27 cellular contexts compared by ENCODE assay signal in the genomic region with DNA sequence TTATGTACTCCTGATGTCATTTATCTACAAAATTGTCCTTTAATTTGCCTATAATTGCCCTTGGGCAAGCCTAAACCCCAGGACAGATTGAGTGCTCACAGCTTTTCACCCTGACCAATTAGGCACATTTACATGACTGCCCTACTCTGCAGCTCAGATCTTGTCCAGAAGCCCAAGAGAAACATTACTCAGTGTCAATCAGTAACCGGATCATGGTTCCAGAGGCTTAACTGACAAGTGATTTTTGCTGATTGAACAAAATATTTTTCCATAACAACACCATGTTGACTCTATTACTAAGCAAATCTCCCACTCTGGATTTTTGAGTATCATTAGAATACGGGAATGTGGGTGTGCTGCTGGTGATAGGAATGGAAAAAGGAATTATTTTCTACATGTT.
DNase-seq lines count a peak whose midpoint lies in the region; ATAC-seq and TF ChIP-seq lines count a peak whose summit lies in the region.
"Had no signal": no experiment of that assay in that cellular context is flagged by ENCODE, and none has a peak within 500 bp of the region (broad histone marks: within the 10 kb centered on the region; RNA-seq: fewer than 3 reads in every experiment).

No MANE protein-coding gene starts in this region.

- H3K4me1 ChIP-seq in A673 (ENCODE audit: insufficient read depth, low read length, poor library complexity, severe bottlenecking) (peaks cover 54% of the 10 kb centered on the region), MM.1S (ENCODE audit: low read length) (no peaks in the 10 kb centered on the region)
- H3K4me1 ChIP-seq: prostate gland, transverse colon had no signal

- H3K9me3 ChIP-seq in A673 (ENCODE audit: low read depth, low read length, poor library complexity, severe bottlenecking) (peaks cover 8% of the 10 kb centered on the region), MM.1S (replicated peaks; ENCODE audit: insufficient read depth, low read length) (no peaks in the 10 kb centered on the region)
- H3K9me3 ChIP-seq: prostate gland, transverse colon had no signal

- peaks cover 4% of the 10 kb centered on the region for H3K9me3 Mint-ChIP-seq in glutamatergic neuron (ENCODE audit: unreplicated experiment)

- TF ChIP-seq CTCF in A673 (conservative IDR thresholded peaks at IDR 0.05; ENCODE audit: low read depth, low read length) (no peak), glutamatergic neuron (IDR thresholded peaks at IDR 0.05; ENCODE audit: partially characterized antibody, unreplicated experiment) (no peak), MM.1S (IDR thresholded peaks at IDR 0.05; ENCODE audit: low read length) (no peak)

- H3K27me3 Mint-ChIP-seq in glutamatergic neuron (ENCODE audit: unreplicated experiment), result no peaks in the 10 kb centered on the region
- H3K27me3 Mint-ChIP-seq: activated CD8-positive, alpha-beta T cell treated with anti-CD3 and anti-CD28 coated beads for 36 hours had no signal

- ATAC-seq in HG02981 (IDR thresholded peaks at IDR 0.05; ENCODE audit: unreplicated experiment), result no peak
- ATAC-seq: activated CD8-positive, alpha-beta T cell treated with anti-CD3 and anti-CD28 coated beads for 36 hours; left colon; naive thymus-derived CD8-positive, alpha-beta T cell; Panc1; stimulated activated effector memory CD8-positive, alpha-beta T cell treated with anti-CD3 and anti-CD28 coated beads, Interleukin-12 subunit alpha, Interleukin-12 subunit beta, amount 100 ng/mL, for 72 hours had no signal

- peaks cover 8% of the 10 kb centered on the region for H3K36me3 Mint-ChIP-seq in glutamatergic neuron (ENCODE audit: unreplicated experiment)
- H3K36me3 Mint-ChIP-seq: stimulated activated effector memory CD8-positive, alpha-beta T cell treated with anti-CD3 and anti-CD28 coated beads, Interleukin-12 subunit alpha, Interleukin-12 subunit beta, amount 100 ng/mL, for 72 hours had no signal

- no peak overlapping the region for H2AFZ ChIP-seq in MM.1S (ENCODE audit: low read length)

- no peak overlapping the region for H3K4me2 ChIP-seq in MM.1S (ENCODE audit: low read depth, low read length)

- H3K9ac ChIP-seq in MM.1S (ENCODE audit: low read length), result no peak overlapping the region

- no TSS peak for BruUV-seq in A673 (replicated peaks; lab: Mats Ljungman, UMichigan)

- H3K36me3 ChIP-seq in A673 (ENCODE audit: insufficient read depth, low read length, poor library complexity, severe bottlenecking), result peaks cover 19% of the 10 kb centered on the region
- no peaks in the 10 kb centered on the region for H3K36me3 ChIP-seq in MM.1S (replicated peaks; ENCODE audit: insufficient read depth, low read length)
- H3K36me3 ChIP-seq: brain microvascular endothelial cell, prostate gland, transverse colon had no signal

- POLR2A ChIA-PET in A673 (lab: Charles Lee; ENCODE audit: low non-redundant PET), result no interaction called here

- no peaks in the 10 kb centered on the region for H3K27me3 ChIP-seq in A673 (replicated peaks; ENCODE audit: insufficient read depth, low read depth, low read length, poor library complexity)
- H3K27me3 ChIP-seq in MM.1S (replicated peaks; ENCODE audit: insufficient read depth, low read length), result no peaks in the 10 kb centered on the region
- H3K27me3 ChIP-seq: brain microvascular endothelial cell, transverse colon had no signal

- no peak overlapping the region for H3K4me3 Mint-ChIP-seq in glutamatergic neuron (ENCODE audit: unreplicated experiment)
- H3K4me3 Mint-ChIP-seq: activated CD8-positive, alpha-beta T cell treated with anti-CD3 and anti-CD28 coated beads for 36 hours; activated T-helper 1 cell treated with anti-CD3 and anti-CD28 coated beads, Interleukin-12 subunit alpha, Interleukin-12 subunit beta, Interleukin-2, Interleukin-4 antibody, amounts not matched to agents 30 ng/mL and 10 ng/mL and 1 ng/mL, durations not matched to agents 14 hours and 24 hours and 36 hours; naive thymus-derived CD8-positive, alpha-beta T cell; stimulated activated effector memory CD8-positive, alpha-beta T cell treated with anti-CD3 and anti-CD28 coated beads, Interleukin-12 subunit alpha, Interleukin-12 subunit beta, amount 100 ng/mL, for 72 hours had no signal

- intact Hi-C loops in A673 (cut with micrococcal nuclease; ENCODE audit: unreplicated experiment), result loop anchor here (5.0 kb wide), 3 partner anchors 42 to 633 kb away; no protein-coding TSS in a partner anchor

- no peaks in the 10 kb centered on the region for H3K9me2 ChIP-seq in MM.1S (replicated peaks; ENCODE audit: insufficient read depth, low read length)

- no peaks in the 10 kb centered on the region for H3K79me2 ChIP-seq in MM.1S (ENCODE audit: low read length)

- no peaks in the 10 kb centered on the region for H4K20me1 ChIP-seq in MM.1S (ENCODE audit: insufficient read depth, low read length)

- H3K4me3 ChIP-seq in A673 (ENCODE audit: low read depth, low read length, poor library complexity, severe bottlenecking) (no peak overlapping the region), MM.1S (ENCODE audit: low read length) (no peak overlapping the region)
- H3K4me3 ChIP-seq: prostate gland, transverse colon had no signal

- H3K27ac Mint-ChIP-seq in glutamatergic neuron (ENCODE audit: unreplicated experiment), result peak overlapping the region; percentile 41
- H3K27ac Mint-ChIP-seq: activated CD8-positive, alpha-beta T cell treated with anti-CD3 and anti-CD28 coated beads for 36 hours; activated T-helper 1 cell treated with anti-CD3 and anti-CD28 coated beads, Interleukin-12 subunit alpha, Interleukin-12 subunit beta, Interleukin-2, Interleukin-4 antibody, amounts not matched to agents 30 ng/mL and 10 ng/mL and 1 ng/mL, durations not matched to agents 14 hours and 24 hours and 36 hours; naive thymus-derived CD8-positive, alpha-beta T cell; stimulated activated effector memory CD8-positive, alpha-beta T cell treated with anti-CD3 and anti-CD28 coated beads, Interleukin-12 subunit alpha, Interleukin-12 subunit beta, amount 100 ng/mL, for 72 hours had no signal

- DNase-seq in A673 (ENCODE audit: low spot score) (no peak), DMS 273 treated with DMSO at 0.1 percent for 48 hours (lab: John Stamatoyannopoulos, UW) (peak; percentile 70), NCI-H524 treated with DMSO at 0.1 percent for 48 hours (lab: John Stamatoyannopoulos, UW) (peak; percentile 38), glutamatergic neuron (no peak), LoVo (ENCODE audit: low spot score) (no peak), MM.1S (no peak), amygdala (lab: John Stamatoyannopoulos, UW) (no peak)
- DNase-seq: activated CD8-positive, alpha-beta memory T cell treated with anti-CD3 and anti-CD28 coated beads, Interleukin-2, amount 50 U/mL, for 48 hours; activated CD8-positive, alpha-beta T cell treated with anti-CD3 and anti-CD28 coated beads for 36 hours; activated naive CD4-positive, alpha-beta T cell treated with Interleukin-2 at 50 U/mL for 16 hours; brain microvascular endothelial cell; DMS79; foreskin melanocyte; H7; left colon; naive thymus-derived CD8-positive, alpha-beta T cell; NCI-H187 treated with DMSO at 0.1 percent for 48 hours; nucleus accumbens; SHP77; stimulated activated CD4-positive, alpha-beta T cell treated with anti-CD3 and anti-CD28 coated beads, Interleukin-15, amount 100 ng/mL, for 24 hours; transverse colon had no signal

- H3K4me1 Mint-ChIP-seq in glutamatergic neuron (ENCODE audit: low read depth, unreplicated experiment), result peaks cover 8% of the 10 kb centered on the region
- H3K4me1 Mint-ChIP-seq: naive thymus-derived CD8-positive, alpha-beta T cell; stimulated activated effector memory CD8-positive, alpha-beta T cell treated with anti-CD3 and anti-CD28 coated beads, Interleukin-12 subunit alpha, Interleukin-12 subunit beta, amount 100 ng/mL, for 72 hours had no signal

- peak overlapping the region; percentile 91 for H3K27ac ChIP-seq in A673 (ENCODE audit: low read depth, low read length, poor library complexity, severe bottlenecking)
- no peak overlapping the region for H3K27ac ChIP-seq in MM.1S (ENCODE audit: low read length)
- H3K27ac ChIP-seq: brain microvascular endothelial cell, HL-60, prostate gland, transverse colon had no signal

- CTCF ChIA-PET in A673 (lab: Charles Lee), result no interaction called here

- no peaks in the 10 kb centered on the region for H3F3A ChIP-seq in MM.1S (ENCODE audit: insufficient read depth, low read length)

Comparison
In these comparisons a context has a peak if more than half of its experiments do, and no peak if none do; other contexts are left out.
1. DNase-seq: peak in DMS 273 treated with DMSO at 0.1 percent for 48 hours (single experiment) and NCI-H524 treated with DMSO at 0.1 percent for 48 hours (single experiment); none in A673 (single experiment), glutamatergic neuron (single experiment), LoVo (single experiment), MM.1S (single experiment) and amygdala (0 of 56).